1 cellular context compared by ENCODE assay signal in genomic region chr15:74726774-74727164, GRCh38.
TF ChIP-seq lines count a peak whose summit lies in the region.

No MANE protein-coding gene starts in this region.

TF ChIP-seq in A549, 52 proteins besides CTCF, POLR2A, EP300 and RAD21 (continued from another document):
- TF ChIP-seq, protein P1, sequence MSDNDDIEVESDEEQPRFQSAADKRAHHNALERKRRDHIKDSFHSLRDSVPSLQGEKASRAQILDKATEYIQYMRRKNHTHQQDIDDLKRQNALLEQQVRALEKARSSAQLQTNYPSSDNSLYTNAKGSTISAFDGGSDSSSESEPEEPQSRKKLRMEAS (IDR thresholded peaks at IDR 0.05) = no peak
- TF ChIP-seq SREBF2 (IDR thresholded peaks at IDR 0.05) = no peak
- no peak for TF ChIP-seq SMC3 (IDR thresholded peaks at IDR 0.05)
- TF ChIP-seq ZNF302 (CRISPR knock-in tag; IDR thresholded peaks at IDR 0.05) = no peak
- TF ChIP-seq, protein P2, sequence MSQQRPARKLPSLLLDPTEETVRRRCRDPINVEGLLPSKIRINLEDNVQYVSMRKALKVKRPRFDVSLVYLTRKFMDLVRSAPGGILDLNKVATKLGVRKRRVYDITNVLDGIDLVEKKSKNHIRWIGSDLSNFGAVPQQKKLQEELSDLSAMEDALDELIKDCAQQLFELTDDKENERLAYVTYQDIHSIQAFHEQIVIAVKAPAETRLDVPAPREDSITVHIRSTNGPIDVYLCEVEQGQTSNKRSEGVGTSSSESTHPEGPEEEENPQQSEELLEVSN (IDR thresholded peaks at IDR 0.05; ENCODE audit: borderline replicate concordance, low read depth) = no peak
- TF ChIP-seq ZSCAN20 (CRISPR knock-in tag; IDR thresholded peaks at IDR 0.05) = no peak
- TF ChIP-seq, protein P3, sequence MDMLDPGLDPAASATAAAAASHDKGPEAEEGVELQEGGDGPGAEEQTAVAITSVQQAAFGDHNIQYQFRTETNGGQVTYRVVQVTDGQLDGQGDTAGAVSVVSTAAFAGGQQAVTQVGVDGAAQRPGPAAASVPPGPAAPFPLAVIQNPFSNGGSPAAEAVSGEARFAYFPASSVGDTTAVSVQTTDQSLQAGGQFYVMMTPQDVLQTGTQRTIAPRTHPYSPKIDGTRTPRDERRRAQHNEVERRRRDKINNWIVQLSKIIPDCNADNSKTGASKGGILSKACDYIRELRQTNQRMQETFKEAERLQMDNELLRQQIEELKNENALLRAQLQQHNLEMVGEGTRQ (IDR thresholded peaks at IDR 0.05) = no peak
- TF ChIP-seq, protein P4, sequence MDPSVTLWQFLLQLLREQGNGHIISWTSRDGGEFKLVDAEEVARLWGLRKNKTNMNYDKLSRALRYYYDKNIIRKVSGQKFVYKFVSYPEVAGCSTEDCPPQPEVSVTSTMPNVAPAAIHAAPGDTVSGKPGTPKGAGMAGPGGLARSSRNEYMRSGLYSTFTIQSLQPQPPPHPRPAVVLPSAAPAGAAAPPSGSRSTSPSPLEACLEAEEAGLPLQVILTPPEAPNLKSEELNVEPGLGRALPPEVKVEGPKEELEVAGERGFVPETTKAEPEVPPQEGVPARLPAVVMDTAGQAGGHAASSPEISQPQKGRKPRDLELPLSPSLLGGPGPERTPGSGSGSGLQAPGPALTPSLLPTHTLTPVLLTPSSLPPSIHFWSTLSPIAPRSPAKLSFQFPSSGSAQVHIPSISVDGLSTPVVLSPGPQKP (IDR thresholded peaks at IDR 0.05; ENCODE audit: low read depth, low read length) = no peak
